ENCODE assay signal across 8 cellular contexts in genomic region chr5:45454114-45454513, GRCh38.
A peak's percentile ranks its signal among the peaks of the same experiment; 100 is the strongest.
DNase-seq lines count a peak whose midpoint lies in the region; ATAC-seq and FAIRE-seq lines count a peak whose summit lies in the region.

No MANE protein-coding gene starts in this region.

- H3K9me3 Mint-ChIP-seq in activated naive CD4-positive, alpha-beta T cell treated with anti-CD3 and anti-CD28 coated beads, Interleukin-2, amount 50 U/mL, for 72 hours, result peaks cover 0 to 5% of the 10 kb centered on the region in 2 donors

- peak; percentile 86 for ATAC-seq in HG02642 (IDR thresholded peaks at IDR 0.05; ENCODE audit: poor library complexity, unreplicated experiment)
- ATAC-seq in activated naive CD4-positive, alpha-beta T cell treated with anti-CD3 and anti-CD28 coated beads, Interleukin-2, amount 50 U/mL, for 72 hours, result no peak
- no peak for ATAC-seq in GM21515 (IDR thresholded peaks at IDR 0.05; ENCODE audit: unreplicated experiment)
- no peak for ATAC-seq in HG02588 (IDR thresholded peaks at IDR 0.05; ENCODE audit: unreplicated experiment)
- no peak for ATAC-seq in HG03469 (IDR thresholded peaks at IDR 0.05; ENCODE audit: unreplicated experiment)

- H3K36me3 Mint-ChIP-seq in activated naive CD4-positive, alpha-beta T cell treated with anti-CD3 and anti-CD28 coated beads, Interleukin-2, amount 50 U/mL, for 72 hours, result no peaks in the 10 kb centered on the region

- DNase-seq in Caki2 (ENCODE audit: low read depth) (peak; percentile 63), SK-MEL-5 (ENCODE audit: low read depth, low spot score) (peak; percentile 89)
- DNase-seq in activated naive CD4-positive, alpha-beta T cell treated with anti-CD3 and anti-CD28 coated beads, Interleukin-2, amount 50 U/mL, for 72 hours (ENCODE audit: low spot score in 2 of 2), result no peak

- H3K27ac Mint-ChIP-seq in activated naive CD4-positive, alpha-beta T cell treated with anti-CD3 and anti-CD28 coated beads, Interleukin-2, amount 50 U/mL, for 72 hours, result no peak overlapping the region

- FAIRE-seq in islet of Langerhans (lab: Jason Lieb, UNC), result peak; percentile 94

- in situ Hi-C loops in Caki2 (cut with HindIII; ENCODE audit: low pct_unique_long_range_greater_than_20kb, low sequenced_read_pairs), result no loop called here
- in situ Hi-C loops in SK-MEL-5 (cut with HindIII; ENCODE audit: low pct_unique_long_range_greater_than_20kb, low sequenced_read_pairs), result no loop called here

Comparison
In these comparisons a context has a peak if more than half of its experiments do, and no peak if none do; other contexts are left out.
1. DNase-seq: peak in Caki2 (single experiment) and SK-MEL-5 (single experiment); none in activated naive CD4-positive, alpha-beta T cell treated with anti-CD3 and anti-CD28 coated beads, Interleukin-2, amount 50 U/mL, for 72 hours (0 of 2).